In the genomic region with DNA sequence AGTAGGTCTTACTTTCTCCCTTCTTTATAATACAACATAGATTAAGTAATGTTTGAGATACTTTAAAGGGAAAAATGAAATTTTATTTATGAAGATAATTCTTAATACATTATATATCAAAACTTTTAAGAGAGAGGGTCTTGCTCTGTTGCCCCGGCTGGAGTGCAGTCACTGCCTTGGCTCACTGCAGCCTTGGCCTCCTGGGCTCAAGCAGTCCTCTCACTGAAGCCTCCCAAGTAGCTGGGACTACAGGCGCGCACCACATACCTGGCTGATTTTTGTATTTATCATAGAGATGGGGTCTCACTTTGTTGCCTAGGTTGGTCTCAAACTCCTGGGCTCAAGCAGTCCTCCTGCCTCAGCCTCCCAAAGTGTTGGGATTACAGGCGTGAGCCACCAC, we compare ENCODE assay signal across 20 cellular contexts.
DNase-seq lines count a peak whose midpoint lies in the region; ATAC-seq, FAIRE-seq and TF ChIP-seq lines count a peak whose summit lies in the region.
"Had no signal": no experiment of that assay in that cellular context is flagged by ENCODE, and none has a peak within 500 bp of the region (broad histone marks: within the 10 kb centered on the region; RNA-seq: fewer than 3 reads in every experiment).

No MANE protein-coding gene starts in this region.

- H2AFZ ChIP-seq in HepG2 (ENCODE audit: low read length) (no peak overlapping the region), K562 (ENCODE audit: low read depth, low read length) (no peak overlapping the region)

- H3K9ac ChIP-seq in HepG2 (ENCODE audit: insufficient read depth, low read depth, low read length) (no peak overlapping the region), K562 (ENCODE audit: insufficient read depth in 1 of 2, low read depth in 2 of 2, low read length in 2 of 2) (no peak overlapping the region)
- H3K9ac ChIP-seq: BLaER1 treated with 17β-estradiol and CSF1 and Interleukin-3, amounts not matched to agents 10 nM and 100 nM had no signal

- TF ChIP-seq RAD21 in HepG2 (CRISPR knock-in tag; IDR thresholded peaks at IDR 0.05) (no peak), K562 (CRISPR knock-in tag; conservative IDR thresholded peaks at IDR 0.05 in 1 of 2, IDR thresholded peaks at IDR 0.05 in 1 of 2) (no peak)

- no peak for DNase-seq in HepG2 (ENCODE audit: low spot score)
- DNase-seq in right lobe of liver: no peak
- DNase-seq in Panc1 (ENCODE audit: low read depth, low spot score): no peak
- DNase-seq in K562 (ENCODE audit: extremely low read depth in 1 of 4, low spot score in 3 of 4): no peak
- no peak for DNase-seq in nucleus accumbens (lab: John Stamatoyannopoulos, UW)
- DNase-seq in GM13977 (ENCODE audit: low spot score): no peak
- DNase-seq: AML-193; Caco-2; Calu3; CD4-positive, alpha-beta T cell; CD8-positive, alpha-beta T cell; DMS79 treated with DMSO at 0.1 percent for 48 hours; GF-D8 had no signal

- no peaks in the 10 kb centered on the region for H3K4me1 ChIP-seq in HepG2 (ENCODE audit: insufficient read depth, low read length)
- H3K4me1 ChIP-seq in right lobe of liver: no peaks in the 10 kb centered on the region
- H3K4me1 ChIP-seq in Panc1 (ENCODE audit: control insufficient read depth, insufficient read depth, low read length): no peaks in the 10 kb centered on the region
- H3K4me1 ChIP-seq in K562 (replicated peaks in 1 of 2; ENCODE audit: control insufficient read depth in 2 of 2, insufficient read depth in 2 of 2, low read length in 2 of 2): no peaks in the 10 kb centered on the region
- H3K4me1 ChIP-seq: A549, Caco-2 had no signal

- in situ Hi-C loops in HepG2 (cut with HindIII; ENCODE audit: extremely low pct_ligation_motif_present, low pct_unique_long_range_greater_than_20kb): no loop called here
- in situ Hi-C loops in Panc1 (cut with HindIII; ENCODE audit: low pct_unique_long_range_greater_than_20kb, low sequenced_read_pairs): no loop called here
- in situ Hi-C loops in K562 (cut with MboI): no loop called here
- in situ Hi-C loops in GM13977 (cut with MboI; ENCODE audit: low pct_unique_long_range_greater_than_20kb, low sequenced_read_pairs, unreplicated experiment): no loop called here

- peaks cover 31 to 92% of the 10 kb centered on the region in 2 experiments for H3K36me3 ChIP-seq in HepG2 (replicated peaks in 1 of 2; ENCODE audit: control insufficient read depth in 1 of 2, insufficient read depth in 2 of 2, low read length in 2 of 2)
- peaks cover 0 to under 1% (median 0%) of the 10 kb centered on the region in 4 donors for H3K36me3 ChIP-seq in right lobe of liver
- H3K36me3 ChIP-seq in Panc1 (ENCODE audit: control insufficient read depth, insufficient read depth, low read length): peaks cover 25% of the 10 kb centered on the region
- peaks cover 4% of the 10 kb centered on the region; the same call in 1 of the 3 replicates for H3K36me3 ChIP-seq in K562 (ENCODE audit: control insufficient read depth, insufficient read depth, low read length)

- H3K9me3 ChIP-seq in HepG2 (ENCODE audit: low read length): no peaks in the 10 kb centered on the region
- H3K9me3 ChIP-seq in right lobe of liver: no peaks in the 10 kb centered on the region
- H3K9me3 ChIP-seq in Panc1 (ENCODE audit: control insufficient read depth, insufficient read depth, low read depth, low read length): no peaks in the 10 kb centered on the region
- H3K9me3 ChIP-seq in K562 (replicated peaks; ENCODE audit: control insufficient read depth, insufficient read depth, low read depth, low read length): no peaks in the 10 kb centered on the region
- H3K9me3 ChIP-seq: A549; BLaER1 treated with 17β-estradiol and CSF1 and Interleukin-3, amounts not matched to agents 10 nM and 100 nM; Caco-2 had no signal

- POLR2A ChIA-PET in HepG2 (lab: Yijun Ruan, JAX) (no interaction called here), Panc1 (lab: Charles Lee) (no interaction called here), K562 (lab: Yijun Ruan, JAX) (no interaction called here)

- peaks cover 62% of the 10 kb centered on the region for H3K79me2 ChIP-seq in HepG2 (ENCODE audit: insufficient read depth, low read length)
- no peaks in the 10 kb centered on the region for H3K79me2 ChIP-seq in K562 (ENCODE audit: control insufficient read depth, insufficient read depth, low read length)

- no peak for ATAC-seq in HepG2
- ATAC-seq in right lobe of liver: no peak
- no peak for ATAC-seq in Panc1
- no peak for ATAC-seq in K562
- ATAC-seq: A549; CD8-positive, alpha-beta T cell had no signal

- TF ChIP-seq POLR2A in HepG2 (IDR thresholded peaks at IDR 0.05; ENCODE audit: insufficient read depth in 1 of 2, low read depth in 2 of 2, low read length in 2 of 2): no peak
- no peak for TF ChIP-seq POLR2A in right lobe of liver (IDR thresholded peaks at IDR 0.05)
- no peak for TF ChIP-seq POLR2A in K562 (conservative IDR thresholded peaks at IDR 0.05)

- TF ChIP-seq EP300 in HepG2 (IDR thresholded peaks at IDR 0.05; ENCODE audit: low read depth in 2 of 2, low read length in 2 of 2) (no peak), HepG2 (CRISPR knock-in tag; IDR thresholded peaks at IDR 0.05; ENCODE audit: borderline replicate concordance) (no peak), K562 (IDR thresholded peaks at IDR 0.05; ENCODE audit: low read length) (no peak)

- no peak for TF ChIP-seq CTCF in HepG2 (CRISPR knock-in tag; IDR thresholded peaks at IDR 0.05)
- TF ChIP-seq CTCF in right lobe of liver (IDR thresholded peaks at IDR 0.05): no peak
- no peak for TF ChIP-seq CTCF in Panc1 (IDR thresholded peaks at IDR 0.05)
- TF ChIP-seq CTCF in K562 (IDR thresholded peaks at IDR 0.05 in 2 of 3, conservative IDR thresholded peaks at IDR 0.05 in 1 of 3; ENCODE audit: insufficient read depth in 2 of 3, low read depth in 1 of 3, low read length in 3 of 3): no peak
- TF ChIP-seq CTCF in GM13977 (IDR thresholded peaks at IDR 0.05; ENCODE audit: extremely low read depth, insufficient read depth, missing control alignments): no peak

- FAIRE-seq in HepG2 (lab: Jason Lieb, UNC) (no peak), K562 (lab: Jason Lieb, UNC) (no peak)
- FAIRE-seq: D721Med, G401.6, GM12891 had no signal

- H3K9me1 ChIP-seq in K562 (ENCODE audit: control insufficient read depth, insufficient read depth, low read length): no peaks in the 10 kb centered on the region

- BruUV-seq in HepG2 (replicated peaks; lab: Mats Ljungman, UMichigan) (no TSS peak), Panc1 (replicated peaks; lab: Mats Ljungman, UMichigan) (TSS peak; percentile 4), K562 (replicated peaks; lab: Mats Ljungman, UMichigan) (TSS peak; percentile 26)

- H3K4me2 ChIP-seq in HepG2 (ENCODE audit: low read depth, low read length) (no peak overlapping the region), K562 (ENCODE audit: insufficient read depth, low read length) (no peak overlapping the region)
- H3K4me2 ChIP-seq: A549; BLaER1 treated with 17β-estradiol and CSF1 and Interleukin-3, amounts not matched to agents 10 nM and 100 nM had no signal

- H3K4me3 ChIP-seq in HepG2 (replicated peaks in 1 of 3; ENCODE audit: insufficient read depth in 1 of 3, low read depth in 2 of 3, low read length in 3 of 3) (no peak overlapping the region), right lobe of liver (no peak overlapping the region), Panc1 (ENCODE audit: low read depth in 2 of 2, low read length in 2 of 2) (no peak overlapping the region), K562 (no peak overlapping the region)
- H3K4me3 ChIP-seq: A549; BLaER1 treated with 17β-estradiol and CSF1 and Interleukin-3, amounts not matched to agents 10 nM and 100 nM had no signal

- no peaks in the 10 kb centered on the region for H3K27me3 ChIP-seq in HepG2 (ENCODE audit: control insufficient read depth in 1 of 2, insufficient read depth in 2 of 2, low read length in 2 of 2)
- H3K27me3 ChIP-seq in right lobe of liver: no peaks in the 10 kb centered on the region
- H3K27me3 ChIP-seq in Panc1 (ENCODE audit: control insufficient read depth, insufficient read depth, low read length): no peaks in the 10 kb centered on the region
- no peaks in the 10 kb centered on the region for H3K27me3 ChIP-seq in K562 (ENCODE audit: control insufficient read depth in 2 of 2, insufficient read depth in 2 of 2, low read length in 2 of 2)
- H3K27me3 ChIP-seq: BLaER1 treated with 17β-estradiol and CSF1 and Interleukin-3, amounts not matched to agents 10 nM and 100 nM had no signal

- intact Hi-C loops in HepG2 (cut with micrococcal nuclease; ENCODE audit: unreplicated experiment) (no loop called here), right lobe of liver (cut with DNase I) (no loop called here), Panc1 (cut with micrococcal nuclease; ENCODE audit: unreplicated experiment) (no loop called here), K562 (cut with micrococcal nuclease) (no loop called here)

- H3K27ac ChIP-seq in HepG2 (ENCODE audit: extremely low read length, insufficient read depth, low read length): no peak overlapping the region
- no peak overlapping the region for H3K27ac ChIP-seq in right lobe of liver
- no peak overlapping the region for H3K27ac ChIP-seq in Panc1 (ENCODE audit: low read length)
- no peak overlapping the region for H3K27ac ChIP-seq in K562 (ENCODE audit: extremely low read depth, low read depth, low read length)
- H3K27ac ChIP-seq: 22Rv1; A549; BLaER1 treated with 17β-estradiol and CSF1 and Interleukin-3, amounts not matched to agents 10 nM and 100 nM; C4-2B had no signal

- H4K20me1 ChIP-seq in HepG2 (ENCODE audit: insufficient read depth, low read length) (peaks cover 86% of the 10 kb centered on the region), K562 (replicated peaks; ENCODE audit: control insufficient read depth, insufficient read depth, low read length) (no peaks in the 10 kb centered on the region)

- WGBS in HepG2 (ENCODE audit: low lambda C conversion rate): over 99% methylated on average over 4 of the region's 4 CpGs
- 100% methylated on average over 1 of the region's 4 CpGs for WGBS in right lobe of liver (ENCODE audit: insufficient coverage, low coverage, low lambda C conversion rate, missing lambda C conversion rate)
- 100% methylated on average over 4 of the region's 4 CpGs for WGBS in K562 (ENCODE audit: insufficient coverage, low coverage, missing lambda C conversion rate)

- CTCF ChIA-PET in HepG2 (lab: Yijun Ruan, JAX; ENCODE audit: low intra/inter-chr PET ratio, low total read pairs): no interaction called here
- CTCF ChIA-PET in Panc1 (lab: Charles Lee): no interaction called here
- CTCF ChIA-PET in K562 (lab: Yijun Ruan, JAX; ENCODE audit: low intra/inter-chr PET ratio): no interaction called here

TF ChIP-seq in HepG2, 621 proteins besides CTCF, POLR2A, EP300 and RAD21:
- TF ChIP-seq ZNF121 (CRISPR knock-in tag; IDR thresholded peaks at IDR 0.05) (peak; percentile 95), RCOR2 (CRISPR knock-in tag; IDR thresholded peaks at IDR 0.05) (no peak)

TF ChIP-seq in K562, 482 proteins besides CTCF, POLR2A, EP300 and RAD21 (continues in another document):
- TF ChIP-seq FOXJ3 (CRISPR knock-in tag; IDR thresholded peaks at IDR 0.05) (no peak), ZSCAN32 (CRISPR knock-in tag; IDR thresholded peaks at IDR 0.05) (no peak), HNRNPH1 (optimal IDR thresholded peaks at IDR 0.05; ENCODE audit: low read depth, low read length) (no peak)
